17 cellular contexts compared by ENCODE assay signal in the genomic region with DNA sequence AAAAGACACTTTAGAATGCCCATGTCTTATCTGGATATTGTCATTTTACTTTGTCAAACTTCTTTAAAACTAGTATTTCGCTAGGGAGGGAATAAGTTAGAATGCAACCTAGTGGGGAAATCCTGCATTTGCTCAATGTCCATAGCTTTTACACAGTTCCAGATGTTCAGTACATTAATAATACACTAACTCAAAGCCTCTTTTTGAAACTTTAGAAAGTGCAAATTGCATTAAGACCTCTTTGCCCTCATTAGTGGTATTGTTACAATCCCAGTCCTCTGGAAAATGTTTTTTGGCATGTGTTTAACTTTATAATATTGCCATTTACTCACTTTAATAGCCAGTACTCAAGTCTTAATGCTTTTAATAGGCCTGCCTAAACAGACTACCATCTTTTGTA.
A peak's percentile ranks its signal among the peaks of the same experiment; 100 is the strongest.
DNase-seq lines count a peak whose midpoint lies in the region; ATAC-seq and TF ChIP-seq lines count a peak whose summit lies in the region.
"Had no signal": no experiment of that assay in that cellular context is flagged by ENCODE, and none has a peak within 500 bp of the region (broad histone marks: within the 10 kb centered on the region; RNA-seq: fewer than 3 reads in every experiment).

No MANE protein-coding gene starts in this region.

- no peak overlapping the region for H3K4me2 ChIP-seq in neuronal stem cell (ENCODE audit: insufficient read depth, low read length, poor library complexity, severe bottlenecking)
- H3K4me2 ChIP-seq: A549, GM23338 had no signal

- DNase-seq in BJ (ENCODE audit: low read depth) = no peak
- DNase-seq in NCI-H1105 (lab: John Stamatoyannopoulos, UW) = peak; percentile 69
- no peak for DNase-seq in osteocyte (ENCODE audit: extremely low spot score, unreplicated experiment)
- no peak for DNase-seq in neuronal stem cell (ENCODE audit: low spot score)
- no peak for DNase-seq in NCI-H524 treated with DMSO at 0.1 percent for 48 hours (lab: John Stamatoyannopoulos, UW)
- DNase-seq: Caco-2, KG1, NCI-H1048, NCI-H1694, NCI-H69, SHP77 treated with DMSO at 0.1 percent for 48 hours had no signal

- H3K27ac ChIP-seq in neuronal stem cell (replicated peaks; ENCODE audit: low read length) = no peak overlapping the region
- H3K27ac ChIP-seq: A549 had no signal

- no peaks in the 10 kb centered on the region for H3K36me3 ChIP-seq in BJ (ENCODE audit: control insufficient read depth, insufficient read depth, low read length)
- H3K36me3 ChIP-seq in neuronal stem cell (replicated peaks in 1 of 2; ENCODE audit: control insufficient read depth in 2 of 2, insufficient read depth in 2 of 2, low read length in 2 of 2) = peaks cover 5 to 92% of the 10 kb centered on the region in 2 donors

- H3K4me1 ChIP-seq in neuronal stem cell (ENCODE audit: control insufficient read depth in 2 of 2, insufficient read depth in 1 of 2, low read depth in 1 of 2, low read length in 2 of 2) = no peaks in the 10 kb centered on the region
- H3K4me1 ChIP-seq: A549, Caco-2 had no signal

- no peak overlapping the region for H3K14ac ChIP-seq in neuronal stem cell (ENCODE audit: low read length)

- H2BK12ac ChIP-seq in neuronal stem cell (ENCODE audit: low read length) = no peak overlapping the region

- H2AFZ ChIP-seq in neuronal stem cell (ENCODE audit: low read length) = no peak overlapping the region
- H2AFZ ChIP-seq: GM23338 had no signal

- TF ChIP-seq CTCF in BJ (IDR thresholded peaks at IDR 0.05; ENCODE audit: insufficient read depth, low read depth, low read length) = peak; percentile 19; the same call in 1 of the 2 replicates
- peak; percentile 11 for TF ChIP-seq CTCF in osteocyte (IDR thresholded peaks at IDR 0.05)

- peaks cover 0 to 14% of the 10 kb centered on the region in 2 donors for H3K9me3 ChIP-seq in neuronal stem cell (replicated peaks in 1 of 2; ENCODE audit: control insufficient read depth in 2 of 2, insufficient read depth in 1 of 2, low read depth in 1 of 2, low read length in 2 of 2)
- H3K9me3 ChIP-seq: Caco-2 had no signal

- H3K4me3 ChIP-seq in BJ (ENCODE audit: low read depth, low read length) (no peak overlapping the region), neuronal stem cell (ENCODE audit: low read length in 2 of 2) (no peak overlapping the region)
- H3K4me3 ChIP-seq: A549, GM23338 had no signal

- no peaks in the 10 kb centered on the region for H3K27me3 Mint-ChIP-seq in osteocyte (ENCODE audit: unreplicated experiment)
- H3K27me3 Mint-ChIP-seq: CD4-positive, CD25-positive, alpha-beta regulatory T cell had no signal

- no peak overlapping the region for H4K8ac ChIP-seq in neuronal stem cell (ENCODE audit: low read depth, low read length)

- H3K27me3 ChIP-seq in BJ (ENCODE audit: control insufficient read depth, insufficient read depth, low read length) = no peaks in the 10 kb centered on the region
- H3K27me3 ChIP-seq in neuronal stem cell (ENCODE audit: control insufficient read depth in 3 of 3, insufficient read depth in 3 of 3, low read depth in 1 of 3, low read length in 3 of 3) = no peaks in the 10 kb centered on the region

- POLR2A ChIA-PET in BJ (lab: Charles Lee) = no interaction called here

- H3K36me3 Mint-ChIP-seq in osteocyte (ENCODE audit: unreplicated experiment) = peaks cover 16% of the 10 kb centered on the region

- ATAC-seq in SK-N-SH treated with all-trans-retinoic acid at 6 μM for 48 hours = peak; percentile 81
- ATAC-seq in HG03159 (IDR thresholded peaks at IDR 0.05; ENCODE audit: unreplicated experiment) = no peak
- ATAC-seq: A549, GM23338, HepG2 had no signal

- H4K91ac ChIP-seq in neuronal stem cell (ENCODE audit: low read depth, low read length, poor library complexity) = no peak overlapping the region

- H2BK5ac ChIP-seq in neuronal stem cell (ENCODE audit: low read length) = no peak overlapping the region

- no CpG with 5 or more reads among the region's 1 CpG for WGBS in neuronal stem cell (ENCODE audit: extremely low coverage in 2 of 2, insufficient read length in 2 of 2, insufficient replicate concordance in 1 of 2), 2 donors

- peaks cover 19% of the 10 kb centered on the region for H3K9me3 Mint-ChIP-seq in osteocyte (ENCODE audit: unreplicated experiment)
- H3K9me3 Mint-ChIP-seq: GM23338 had no signal

- no peak overlapping the region for H2AK5ac ChIP-seq in neuronal stem cell (ENCODE audit: low read depth, low read length)

- H3K4me3 Mint-ChIP-seq in osteocyte (ENCODE audit: unreplicated experiment) = no peak overlapping the region
- H3K4me3 Mint-ChIP-seq: CD4-positive, CD25-positive, alpha-beta regulatory T cell; GM23338 had no signal

- CTCF ChIA-PET in BJ (lab: Yijun Ruan, JAX) = interaction anchor here (1.2 to 1.4 kb wide), 2 partner anchors 9 to 74 kb away, joined by 4 to 5 read pairs; no protein-coding TSS in a partner anchor

- no peak overlapping the region for H3K4ac ChIP-seq in neuronal stem cell (ENCODE audit: low read length)

- H3K23ac ChIP-seq in neuronal stem cell (ENCODE audit: low read depth, low read length, poor library complexity) = no peak overlapping the region

- H3K18ac ChIP-seq in neuronal stem cell (ENCODE audit: low read length) = no peak overlapping the region

- peaks cover 20% of the 10 kb centered on the region for H3K4me1 Mint-ChIP-seq in osteocyte (ENCODE audit: unreplicated experiment)

- no peak overlapping the region for H3K27ac Mint-ChIP-seq in osteocyte (ENCODE audit: unreplicated experiment)
- H3K27ac Mint-ChIP-seq: CD4-positive, CD25-positive, alpha-beta regulatory T cell; GM23338 had no signal

- no peaks in the 10 kb centered on the region for H3K79me1 ChIP-seq in neuronal stem cell (ENCODE audit: low read depth, low read length)

- H2BK15ac ChIP-seq in neuronal stem cell (ENCODE audit: low read length) = no peak overlapping the region

- no peak overlapping the region for H3K9ac ChIP-seq in neuronal stem cell (ENCODE audit: low read depth, low read length, poor library complexity)

- H2BK120ac ChIP-seq in neuronal stem cell (ENCODE audit: low read depth, low read length) = no peak overlapping the region

TF ChIP-seq in SK-N-SH treated with all-trans-retinoic acid at 6 μM for 48 hours, 23 proteins besides CTCF, POLR2A, EP300 and RAD21 (continues in another document):
- TF ChIP-seq ZNF70 (CRISPR knock-in tag; IDR thresholded peaks at IDR 0.05) (0 out of 2 replicates have a peak, but pooled peaks have one; percentile 40), TOX (CRISPR knock-in tag; IDR thresholded peaks at IDR 0.05; ENCODE audit: borderline replicate concordance) (no peak), ZNF8 (CRISPR knock-in tag; IDR thresholded peaks at IDR 0.05) (0 out of 2 replicates have a peak, but pooled peaks have one; percentile 17), RARB (CRISPR knock-in tag; IDR thresholded peaks at IDR 0.05) (no peak), ZNF565 (CRISPR knock-in tag; conservative IDR thresholded peaks at IDR 0.05; ENCODE audit: low read depth) (no peak), ZFP3 (CRISPR knock-in tag; IDR thresholded peaks at IDR 0.05) (no peak), ARNTL (CRISPR knock-in tag; IDR thresholded peaks at IDR 0.05; ENCODE audit: borderline replicate concordance, low read depth) (no peak), ISL1 (CRISPR knock-in tag; IDR thresholded peaks at IDR 0.05) (peak; percentile 88), BACH2 (CRISPR knock-in tag; IDR thresholded peaks at IDR 0.05; ENCODE audit: borderline replicate concordance) (no peak), OSR1 (CRISPR knock-in tag; IDR thresholded peaks at IDR 0.05) (no peak), TCF4 (CRISPR knock-in tag; IDR thresholded peaks at IDR 0.05; ENCODE audit: borderline replicate concordance) (peak; percentile 89), SNAI2 (CRISPR knock-in tag; IDR thresholded peaks at IDR 0.05) (peak; percentile 58; the same call in 1 of the 2 replicates), CSDC2 (CRISPR knock-in tag; IDR thresholded peaks at IDR 0.05) (no peak)
- TF ChIP-seq, protein P1, sequence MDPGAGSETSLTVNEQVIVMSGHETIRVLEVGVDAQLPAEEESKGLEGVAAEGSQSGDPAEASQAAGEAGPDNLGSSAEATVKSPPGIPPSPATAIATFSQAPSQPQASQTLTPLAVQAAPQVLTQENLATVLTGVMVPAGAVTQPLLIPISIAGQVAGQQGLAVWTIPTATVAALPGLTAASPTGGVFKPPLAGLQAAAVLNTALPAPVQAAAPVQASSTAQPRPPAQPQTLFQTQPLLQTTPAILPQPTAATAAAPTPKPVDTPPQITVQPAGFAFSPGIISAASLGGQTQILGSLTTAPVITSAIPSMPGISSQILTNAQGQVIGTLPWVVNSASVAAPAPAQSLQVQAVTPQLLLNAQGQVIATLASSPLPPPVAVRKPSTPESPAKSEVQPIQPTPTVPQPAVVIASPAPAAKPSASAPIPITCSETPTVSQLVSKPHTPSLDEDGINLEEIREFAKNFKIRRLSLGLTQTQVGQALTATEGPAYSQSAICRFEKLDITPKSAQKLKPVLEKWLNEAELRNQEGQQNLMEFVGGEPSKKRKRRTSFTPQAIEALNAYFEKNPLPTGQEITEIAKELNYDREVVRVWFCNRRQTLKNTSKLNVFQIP (CRISPR knock-in tag; IDR thresholded peaks at IDR 0.05; ENCODE audit: borderline replicate concordance, low read depth) = no peak
- TF ChIP-seq, protein P2, sequence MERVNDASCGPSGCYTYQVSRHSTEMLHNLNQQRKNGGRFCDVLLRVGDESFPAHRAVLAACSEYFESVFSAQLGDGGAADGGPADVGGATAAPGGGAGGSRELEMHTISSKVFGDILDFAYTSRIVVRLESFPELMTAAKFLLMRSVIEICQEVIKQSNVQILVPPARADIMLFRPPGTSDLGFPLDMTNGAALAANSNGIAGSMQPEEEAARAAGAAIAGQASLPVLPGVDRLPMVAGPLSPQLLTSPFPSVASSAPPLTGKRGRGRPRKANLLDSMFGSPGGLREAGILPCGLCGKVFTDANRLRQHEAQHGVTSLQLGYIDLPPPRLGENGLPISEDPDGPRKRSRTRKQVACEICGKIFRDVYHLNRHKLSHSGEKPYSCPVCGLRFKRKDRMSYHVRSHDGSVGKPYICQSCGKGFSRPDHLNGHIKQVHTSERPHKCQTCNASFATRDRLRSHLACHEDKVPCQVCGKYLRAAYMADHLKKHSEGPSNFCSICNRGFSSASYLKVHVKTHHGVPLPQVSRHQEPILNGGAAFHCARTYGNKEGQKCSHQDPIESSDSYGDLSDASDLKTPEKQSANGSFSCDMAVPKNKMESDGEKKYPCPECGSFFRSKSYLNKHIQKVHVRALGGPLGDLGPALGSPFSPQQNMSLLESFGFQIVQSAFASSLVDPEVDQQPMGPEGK (CRISPR knock-in tag; IDR thresholded peaks at IDR 0.05; ENCODE audit: borderline replicate concordance) = 0 out of 2 replicates have a peak, but pooled peaks have one; percentile 24
